Comparison of ENCODE assay signal across 26 cellular contexts in the genomic region with DNA sequence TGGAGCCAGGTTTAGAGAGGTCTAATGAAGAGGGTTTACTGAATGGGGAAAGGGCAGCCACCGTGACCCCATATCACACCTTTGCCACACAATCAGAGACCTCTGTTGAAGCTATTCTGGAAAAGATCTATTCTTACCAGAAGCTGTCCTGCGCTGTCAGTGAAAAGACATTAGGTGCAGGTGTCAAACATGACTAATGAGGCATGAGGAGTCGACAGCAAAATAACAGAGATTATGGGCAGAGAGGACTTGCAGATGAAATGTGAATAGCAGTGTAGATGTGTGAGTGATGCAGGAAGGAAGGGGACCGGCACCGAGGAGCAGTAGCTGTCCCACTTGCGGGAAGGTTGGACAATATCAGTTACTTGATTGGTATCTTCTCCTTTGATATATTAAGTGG.
"Had no signal": no experiment of that assay in that cellular context is flagged by ENCODE, and none has a peak within 500 bp of the region (broad histone marks: within the 10 kb centered on the region; RNA-seq: fewer than 3 reads in every experiment).

No MANE protein-coding gene starts in this region.

- H3K4me3 ChIP-seq: coronary artery, dorsolateral prefrontal cortex, gastrocnemius medialis, heart left ventricle had no signal

- DNase-seq: activated CD4-positive, alpha-beta memory T cell treated with anti-CD3 and anti-CD28 coated beads, Interleukin-2, amount 10 ng/mL, durations not matched to agents 7 days and 5 days; activated CD4-positive, alpha-beta T cell treated with anti-CD3 and anti-CD28 coated beads for 1 hour; activated CD4-positive, alpha-beta T cell treated with anti-CD3 and anti-CD28 coated beads for 4 hours; activated CD4-positive, alpha-beta T cell treated with anti-CD3 and anti-CD28 coated beads, Interleukin-2, amount 10 ng/mL, durations not matched to agents 7 days and 5 days; activated CD4-positive, alpha-beta T cell treated with anti-CD3 and anti-CD28 coated beads, Interleukin-2, amount 50 U/mL, for 4 hours; activated CD8-positive, alpha-beta memory T cell treated with anti-CD3 and anti-CD28 coated beads, Interleukin-2, amount 50 U/mL, for 48 hours; activated gamma-delta T cell treated with Interleukin-2 at 50 U/mL for 16 hours; activated naive CD4-positive, alpha-beta T cell treated with anti-CD3 and anti-CD28 coated beads, Interleukin-2, amount 50 U/mL, for 16 hours; activated naive CD4-positive, alpha-beta T cell treated with Interleukin-2 at 50 U/mL for 16 hours; activated T-cell treated with anti-CD3 and anti-CD28 coated beads for 4 hours; activated T-cell treated with anti-CD3 and anti-CD28 coated beads, Interleukin-2, amount 50 U/mL, for 24 hours; activated T-cell treated with anti-CD3 and anti-CD28 coated beads, Interleukin-2, amount 50 U/mL, for 72 hours; amniotic stem cell; anterior cingulate cortex; brain microvascular endothelial cell; dorsolateral prefrontal cortex; effector memory CD4-positive, alpha-beta T cell; endodermal cell; foreskin fibroblast; gastrocnemius medialis; glutamatergic neuron; heart left ventricle; hypothalamus had no signal

- H3K9me3 ChIP-seq: gastrocnemius medialis, heart left ventricle had no signal

- H3K27ac ChIP-seq: brain microvascular endothelial cell, coronary artery, dorsolateral prefrontal cortex, gastrocnemius medialis, heart left ventricle had no signal

- H3K36me3 ChIP-seq: brain microvascular endothelial cell, gastrocnemius medialis, heart left ventricle had no signal

- H3K27me3 ChIP-seq: brain microvascular endothelial cell, dorsolateral prefrontal cortex, gastrocnemius medialis, heart left ventricle had no signal

- ATAC-seq: activated T-cell treated with anti-CD3 and anti-CD28 coated beads, Interleukin-2, amount 50 U/mL, for 72 hours; esophagus mucosa; gastrocnemius medialis; heart left ventricle; WTC11 had no signal
